Comparison of ENCODE assay signal across 26 cellular contexts in genomic region chr1:215507119-215507518, GRCh38.
"Had no signal": no experiment of that assay in that cellular context is flagged by ENCODE, and none has a peak within 500 bp of the region (broad histone marks: within the 10 kb centered on the region; RNA-seq: fewer than 3 reads in every experiment).

No MANE protein-coding gene starts in this region.

- H3K4me1 Mint-ChIP-seq: activated CD4-positive, alpha-beta memory T cell treated with anti-CD3 and anti-CD28 coated beads, Interleukin-2, amount 10 ng/mL, durations not matched to agents 7 days and 5 days; activated naive CD8-positive, alpha-beta T cell treated with anti-CD3 and anti-CD28 coated beads, Interleukin-2, amount 10 ng/mL, durations not matched to agents 7 days and 5 days; activated T-helper 17 cell treated with anti-CD3 and anti-CD28 coated beads, Interleukin-2, amount 50 U/mL, for 72 hours; mesothelial cell of epicardium; nephron; stimulated activated naive B cell treated with anti-CD40 and anti-IgM and Interleukin-4, amounts not matched to agents 10 μg/mL and 1 μg/mL and 100 μg/mL, for 72 hours had no signal

- H3K4me1 ChIP-seq: breast epithelium, esophagus squamous epithelium, sigmoid colon, spleen, upper lobe of left lung had no signal

- H3K36me3 ChIP-seq: breast epithelium, esophagus squamous epithelium, sigmoid colon, spleen, thoracic aorta, upper lobe of left lung had no signal

- H3K4me3 Mint-ChIP-seq: activated CD4-positive, alpha-beta memory T cell treated with anti-CD3 and anti-CD28 coated beads, Interleukin-2, amount 10 ng/mL, durations not matched to agents 7 days and 5 days; activated naive CD8-positive, alpha-beta T cell treated with anti-CD3 and anti-CD28 coated beads, Interleukin-2, amount 10 ng/mL, durations not matched to agents 7 days and 5 days; activated T-helper 17 cell treated with anti-CD3 and anti-CD28 coated beads, Interleukin-2, amount 50 U/mL, for 72 hours; dendritic cell treated with granulocyte-macrophage colony-stimulating factor and Interleukin-4, amounts not matched to agents 40 ng/mL and 50 ng/mL, for 4 days; mesothelial cell of epicardium; nephron; stimulated activated naive B cell treated with anti-CD40 and anti-IgM and Interleukin-4, amounts not matched to agents 10 μg/mL and 1 μg/mL and 100 μg/mL, for 72 hours; T-helper 2 cell treated with Interferon-gamma antibody and Interleukin-4, amounts not matched to agents 5 μg/mL and 100 μg/mL, for 36 hours had no signal

- H3K27ac ChIP-seq: breast epithelium, esophagus squamous epithelium, sigmoid colon, spleen, thoracic aorta, upper lobe of left lung had no signal

- H3K27me3 Mint-ChIP-seq: activated CD4-positive, alpha-beta memory T cell treated with anti-CD3 and anti-CD28 coated beads, Interleukin-2, amount 10 ng/mL, durations not matched to agents 7 days and 5 days; activated naive CD8-positive, alpha-beta T cell treated with anti-CD3 and anti-CD28 coated beads, Interleukin-2, amount 10 ng/mL, durations not matched to agents 7 days and 5 days; stimulated activated naive B cell treated with anti-CD40 and anti-IgM and Interleukin-4, amounts not matched to agents 10 μg/mL and 1 μg/mL and 100 μg/mL, for 72 hours had no signal

- H3K36me3 Mint-ChIP-seq: activated naive CD8-positive, alpha-beta T cell treated with anti-CD3 and anti-CD28 coated beads, Interleukin-2, amount 10 ng/mL, durations not matched to agents 7 days and 5 days; stimulated activated naive B cell treated with anti-CD40 and anti-IgM and Interleukin-4, amounts not matched to agents 10 μg/mL and 1 μg/mL and 100 μg/mL, for 72 hours had no signal

- H3K9me3 ChIP-seq: sigmoid colon had no signal

- FAIRE-seq: endothelial cell of umbilical vein had no signal

- H3K4me3 ChIP-seq: breast epithelium, esophagus squamous epithelium, lung, sigmoid colon, spleen, thoracic aorta, upper lobe of left lung had no signal

- DNase-seq: activated CD4-positive, alpha-beta memory T cell treated with anti-CD3 and anti-CD28 coated beads, Interleukin-2, amount 10 ng/mL, durations not matched to agents 7 days and 5 days; activated CD4-positive, alpha-beta T cell treated with anti-CD3 and anti-CD28 coated beads for 48 hours; activated CD4-positive, CD25-positive, alpha-beta regulatory T cell; activated naive CD4-positive, alpha-beta T cell; activated naive CD8-positive, alpha-beta T cell treated with anti-CD3 and anti-CD28 coated beads, Interleukin-2, amount 10 ng/mL, durations not matched to agents 7 days and 5 days; activated T-cell treated with anti-CD3 and anti-CD28 coated beads, Interleukin-2, amount 50 U/mL, for 1 hour; effector memory CD4-positive, alpha-beta T cell; esophagus squamous epithelium; foreskin melanocyte; glutamatergic neuron; hippocampal formation; islet precursor cell; sigmoid colon; spleen; stimulated activated CD4-positive, alpha-beta T cell treated with anti-CD3 and anti-CD28 coated beads, Interleukin-4, amount 100 ng/mL, for 4 hours; stimulated activated naive B cell treated with anti-CD40 and anti-IgM and Interleukin-4, amounts not matched to agents 10 μg/mL and 1 μg/mL and 100 μg/mL, for 72 hours; upper lobe of left lung had no signal

- H3K27ac Mint-ChIP-seq: activated CD4-positive, alpha-beta memory T cell treated with anti-CD3 and anti-CD28 coated beads, Interleukin-2, amount 10 ng/mL, durations not matched to agents 7 days and 5 days; activated naive CD8-positive, alpha-beta T cell treated with anti-CD3 and anti-CD28 coated beads, Interleukin-2, amount 10 ng/mL, durations not matched to agents 7 days and 5 days; activated T-helper 17 cell treated with anti-CD3 and anti-CD28 coated beads, Interleukin-2, amount 50 U/mL, for 72 hours; dendritic cell treated with granulocyte-macrophage colony-stimulating factor and Interleukin-4, amounts not matched to agents 40 ng/mL and 50 ng/mL, for 4 days; mesothelial cell of epicardium; nephron; stimulated activated naive B cell treated with anti-CD40 and anti-IgM and Interleukin-4, amounts not matched to agents 10 μg/mL and 1 μg/mL and 100 μg/mL, for 72 hours; T-helper 2 cell treated with Interferon-gamma antibody and Interleukin-4, amounts not matched to agents 5 μg/mL and 100 μg/mL, for 36 hours had no signal

- H3K27me3 ChIP-seq: breast epithelium, esophagus squamous epithelium, sigmoid colon, spleen, upper lobe of left lung had no signal
